Comparison of ENCODE assay signal across 9 cellular contexts in the genomic region with DNA sequence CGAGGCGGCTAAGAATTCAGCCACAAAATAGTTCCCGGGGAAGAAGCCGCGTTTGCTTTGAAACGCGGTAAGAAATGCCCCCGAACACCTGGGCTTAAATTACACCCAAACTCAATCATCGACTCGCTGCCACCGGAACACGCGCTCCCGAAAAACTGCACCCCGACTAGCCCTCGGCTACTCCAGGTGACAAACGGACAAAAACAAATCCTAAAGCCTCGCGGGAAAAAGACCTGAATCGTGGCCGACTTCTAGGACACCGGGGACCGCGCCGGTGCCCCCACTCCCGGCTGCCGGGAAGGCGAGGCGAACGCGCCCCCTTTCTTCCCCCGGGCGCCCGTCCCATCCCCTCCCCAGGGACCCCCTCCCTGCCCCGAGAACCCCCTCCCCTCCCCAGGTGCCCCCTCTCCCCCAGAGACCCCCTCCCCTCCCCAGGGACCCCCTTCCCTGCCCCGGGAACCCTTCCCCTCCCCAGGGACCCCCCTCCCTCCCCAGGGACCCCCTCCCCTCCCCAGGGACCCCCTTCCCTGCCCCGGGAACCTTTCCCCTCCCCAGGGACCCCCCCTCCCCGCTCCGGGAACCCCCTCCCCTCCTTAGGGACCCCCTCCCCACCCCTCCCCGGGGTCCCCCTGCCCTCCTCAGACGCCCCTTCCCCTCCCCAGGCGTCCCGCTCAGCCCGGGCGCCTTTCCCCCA. TPM values are rescaled to one million over a fixed set of nuclear protein-coding genes. Genes with fewer than 3 reads are reported as not detected.
A peak's percentile ranks its signal among the peaks of the same experiment; 100 is the strongest.
DNase-seq lines count a peak whose midpoint lies in the region; ATAC-seq and TF ChIP-seq lines count a peak whose summit lies in the region.
"Had no signal": no experiment of that assay in that cellular context is flagged by ENCODE, and none has a peak within 500 bp of the region (broad histone marks: within the 10 kb centered on the region; RNA-seq: fewer than 3 reads in every experiment).

No MANE protein-coding gene starts in this region.

- H3K4ac ChIP-seq in H9 (ENCODE audit: low read depth, low read length): no peak overlapping the region

- H3K27me3 ChIP-seq in H9 (ENCODE audit: insufficient read depth, low read length): peaks cover 3% of the 10 kb centered on the region; the same call in 1 of the 2 replicates
- H3K27me3 ChIP-seq in right atrium auricular region: no peaks in the 10 kb centered on the region
- H3K27me3 ChIP-seq in skeletal muscle satellite cell (ENCODE audit: control insufficient read depth, insufficient read depth, low read length): peaks cover 21% of the 10 kb centered on the region

- H2BK120ac ChIP-seq in H9 (ENCODE audit: low read depth, low read length, poor library complexity, severe bottlenecking): no peak overlapping the region

- H3K4me3 ChIP-seq in right atrium auricular region: peak overlapping the region; percentile 98
- peak overlapping the region; percentile 92 for H3K4me3 ChIP-seq in skeletal muscle satellite cell (ENCODE audit: low read length)

- H4K91ac ChIP-seq in H9 (ENCODE audit: insufficient read length, low read depth, low read length): no peak overlapping the region

- H3K4me3 Mint-ChIP-seq in H9 (peak overlapping the region; percentile 79 to 89), WTC11 (peak overlapping the region; percentile 80)

- ATAC-seq in WTC11: no peak
- no peak for ATAC-seq in GM21825 (IDR thresholded peaks at IDR 0.05; ENCODE audit: unreplicated experiment)

- no peak overlapping the region for H2AFZ ChIP-seq in H9 (ENCODE audit: low read length)

- CTCF ChIA-PET in WTC11 (lab: Charles Lee): interaction anchor here (0.6 to 3.3 kb wide), 6 partner anchors 42 to 211 kb away, joined by 3 to 9 read pairs (median 4); a partner anchor contains a TSS

- no peak overlapping the region for H2BK15ac ChIP-seq in H9 (ENCODE audit: low read depth, low read length)

- no peak overlapping the region for H2BK5ac ChIP-seq in H9 (ENCODE audit: insufficient read length, low read length)

- H3K36me3 Mint-ChIP-seq in H9 (ENCODE audit: insufficient read depth in 1 of 3, low read depth in 3 of 3): peaks cover 21 to 35% (median 21%) of the 10 kb centered on the region in 3 experiments
- H3K36me3 Mint-ChIP-seq in WTC11: peaks cover 19% of the 10 kb centered on the region

- no CpG with 5 or more reads among the region's 45 CpGs for WGBS in H9 (ENCODE audit: extremely low coverage, insufficient read length, low lambda C conversion rate)

- POLR2A ChIA-PET in WTC11 (lab: Charles Lee): no interaction called here

- peaks cover 8% of the 10 kb centered on the region for H3K23me2 ChIP-seq in H9 (ENCODE audit: insufficient read length, low read depth, low read length, poor library complexity, severe bottlenecking)

- no peaks in the 10 kb centered on the region for H4K20me1 ChIP-seq in H9 (ENCODE audit: control insufficient read depth, insufficient read depth, insufficient read length)

- H3K79me1 ChIP-seq in H9 (ENCODE audit: insufficient read depth, low read depth, low read length, poor library complexity, severe bottlenecking): no peaks in the 10 kb centered on the region

- DNase-seq in H9: no peak
- no peak for DNase-seq in WTC11 (ENCODE audit: low spot score)
- DNase-seq in right atrium auricular region (ENCODE audit: low spot score): no peak
- no peak for DNase-seq in NCI-H1048 (lab: John Stamatoyannopoulos, UW)
- no peak for DNase-seq in NCI-H1092 treated with DMSO at 0.1 percent for 48 hours (lab: John Stamatoyannopoulos, UW)
- DNase-seq in dedifferentiated amniotic fluid mesenchymal stem cell (ENCODE audit: extremely low spot score): no peak

- H3T11ph ChIP-seq in H9 (ENCODE audit: low read length): no peak overlapping the region

- no peak overlapping the region for H4K8ac ChIP-seq in H9 (replicated peaks; ENCODE audit: insufficient read length, low read depth, low read length)

- H3K79me2 ChIP-seq in H9 (ENCODE audit: insufficient read depth, low read length): no peaks in the 10 kb centered on the region; the same call in 1 of the 2 replicates

- H2BK12ac ChIP-seq in H9 (ENCODE audit: insufficient read length, low read depth, low read length): no peak overlapping the region

- TF ChIP-seq CTCF in H9 (conservative IDR thresholded peaks at IDR 0.05) (no peak), WTC11 (IDR thresholded peaks at IDR 0.05) (no peak), right atrium auricular region (IDR thresholded peaks at IDR 0.05) (no peak)

- H3K27ac ChIP-seq in H9 (ENCODE audit: insufficient read length, low read depth, low read length) (no peak overlapping the region), right atrium auricular region (peak overlapping the region; percentile 75 to 81)

- H4K5ac ChIP-seq in H9 (ENCODE audit: insufficient read length, low read depth, low read length): no peak overlapping the region

- H3K18ac ChIP-seq in H9 (ENCODE audit: insufficient read length, low read depth, low read length): no peak overlapping the region

- peaks cover 19 to 22% of the 10 kb centered on the region in 2 experiments for H3K4me1 Mint-ChIP-seq in H9
- H3K4me1 Mint-ChIP-seq in WTC11: peaks cover 17% of the 10 kb centered on the region

- no peaks in the 10 kb centered on the region for H3K36me3 ChIP-seq in right atrium auricular region
- H3K36me3 ChIP-seq in skeletal muscle satellite cell (ENCODE audit: insufficient read depth, low read length): no peaks in the 10 kb centered on the region

- H3K9me3 ChIP-seq in H9 (ENCODE audit: control insufficient read depth, low read depth, low read length) (peaks cover 7% of the 10 kb centered on the region), right atrium auricular region (peaks cover 0 to 6% of the 10 kb centered on the region in 2 donors), skeletal muscle satellite cell (replicated peaks; ENCODE audit: low read length) (peaks cover 4% of the 10 kb centered on the region)

- no peak overlapping the region for H3K23ac ChIP-seq in H9 (ENCODE audit: insufficient read length, low read depth, low read length)

- H2AK5ac ChIP-seq in H9 (ENCODE audit: insufficient read length, low read length): no peak overlapping the region

- no peak overlapping the region for H3K9ac ChIP-seq in H9 (ENCODE audit: extremely low read depth, insufficient read length, low read length)
- peak overlapping the region; percentile 78 for H3K9ac ChIP-seq in skeletal muscle satellite cell (ENCODE audit: low read depth, low read length)

- H3K14ac ChIP-seq in H9 (ENCODE audit: insufficient read depth, low read length): no peak overlapping the region

- H3K4me1 ChIP-seq in H9 (ENCODE audit: insufficient read depth, low read length): no peaks in the 10 kb centered on the region; the same call in 1 of the 2 replicates
- H3K4me1 ChIP-seq in right atrium auricular region: peaks cover 0 to 14% of the 10 kb centered on the region in 2 donors
- H3K4me1 ChIP-seq in skeletal muscle satellite cell (ENCODE audit: control insufficient read depth, insufficient read depth, low read length): peaks cover 4% of the 10 kb centered on the region

- H3K4me2 ChIP-seq in H9 (ENCODE audit: insufficient read depth, insufficient read length, low read length) (peak overlapping the region; percentile 68), skeletal muscle satellite cell (ENCODE audit: low read length) (peak overlapping the region; percentile 95)

- peaks cover 8 to 16% of the 10 kb centered on the region in 2 experiments for H3K9me3 Mint-ChIP-seq in H9
- peaks cover 12% of the 10 kb centered on the region for H3K9me3 Mint-ChIP-seq in WTC11

- H3K27ac Mint-ChIP-seq in H9 (no peak overlapping the region), WTC11 (no peak overlapping the region)

- peaks cover 34% of the 10 kb centered on the region for H3K27me3 Mint-ChIP-seq in H9 (ENCODE audit: low read depth)
- peaks cover 29% of the 10 kb centered on the region for H3K27me3 Mint-ChIP-seq in WTC11 (ENCODE audit: low read depth)

- H3K56ac ChIP-seq in H9 (ENCODE audit: insufficient read length, low read depth, low read length): no peak overlapping the region

- H2BK20ac ChIP-seq in H9 (ENCODE audit: low read depth, low read length, poor library complexity, severe bottlenecking): no peak overlapping the region

TF ChIP-seq in WTC11, 78 proteins besides CTCF, POLR2A, EP300 and RAD21 (continues in another document):
- TF ChIP-seq ZNF396 (CRISPR knock-in tag; IDR thresholded peaks at IDR 0.05; ENCODE audit: borderline replicate concordance) (no peak), PRRX2 (CRISPR knock-in tag; IDR thresholded peaks at IDR 0.05) (no peak), ZBTB21 (CRISPR knock-in tag; IDR thresholded peaks at IDR 0.05; ENCODE audit: borderline replicate concordance) (no peak), GTF2I (CRISPR knock-in tag; conservative IDR thresholded peaks at IDR 0.05) (no peak), JUN (CRISPR knock-in tag; IDR thresholded peaks at IDR 0.05) (no peak), ZNF121 (CRISPR knock-in tag; IDR thresholded peaks at IDR 0.05) (no peak), SMAD3 (CRISPR knock-in tag; IDR thresholded peaks at IDR 0.05; ENCODE audit: borderline replicate concordance) (no peak), ETV6 (CRISPR knock-in tag; IDR thresholded peaks at IDR 0.05) (no peak), NR3C1 (CRISPR knock-in tag; conservative IDR thresholded peaks at IDR 0.05; ENCODE audit: low read depth) (no peak), CREM (CRISPR knock-in tag; IDR thresholded peaks at IDR 0.05) (no peak), RELA (CRISPR knock-in tag; IDR thresholded peaks at IDR 0.05; ENCODE audit: borderline replicate concordance) (no peak), ZNF423 (CRISPR knock-in tag; IDR thresholded peaks at IDR 0.05) (no peak), ZNF416 (CRISPR knock-in tag; IDR thresholded peaks at IDR 0.05) (no peak), FOXJ3 (CRISPR knock-in tag; IDR thresholded peaks at IDR 0.05; ENCODE audit: borderline replicate concordance) (no peak)
- TF ChIP-seq, protein P1, sequence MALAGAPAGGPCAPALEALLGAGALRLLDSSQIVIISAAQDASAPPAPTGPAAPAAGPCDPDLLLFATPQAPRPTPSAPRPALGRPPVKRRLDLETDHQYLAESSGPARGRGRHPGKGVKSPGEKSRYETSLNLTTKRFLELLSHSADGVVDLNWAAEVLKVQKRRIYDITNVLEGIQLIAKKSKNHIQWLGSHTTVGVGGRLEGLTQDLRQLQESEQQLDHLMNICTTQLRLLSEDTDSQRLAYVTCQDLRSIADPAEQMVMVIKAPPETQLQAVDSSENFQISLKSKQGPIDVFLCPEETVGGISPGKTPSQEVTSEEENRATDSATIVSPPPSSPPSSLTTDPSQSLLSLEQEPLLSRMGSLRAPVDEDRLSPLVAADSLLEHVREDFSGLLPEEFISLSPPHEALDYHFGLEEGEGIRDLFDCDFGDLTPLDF (CRISPR knock-in tag; IDR thresholded peaks at IDR 0.05): no peak

RNA-seq across cellular contexts. Expression of a gene that starts 0.6 kb away (rescaled TPM):
- total RNA-seq in H9 (2021): 10.1 and 12.3 TPM in 2 replicates
- 13.9 to 17.8 TPM (median 14.0 TPM) in 3 replicates for total RNA-seq in WTC11 (2021)
- 1 to 10 TPM; 4.4 to 4.6 TPM for total RNA-seq in right atrium auricular region
- 7.9 and 11.6 TPM in 2 replicates for total RNA-seq in skeletal muscle satellite cell (2012; rRNA removed)

RNA-seq across cellular contexts. Expression of a gene that starts 41.2 kb away (rescaled TPM):
- total RNA-seq in H9 (2021) (not detected in 2 replicates), WTC11 (2021) (not detected in 3 replicates), right atrium auricular region (not detected)
- not detected in 2 replicates for total RNA-seq in skeletal muscle satellite cell (2012; rRNA removed)

RNA-seq across cellular contexts. Expression of a gene that starts 58.4 kb away (rescaled TPM):
- total RNA-seq in H9 (2021): 0.68 and 0.79 TPM in 2 replicates
- 0.78 to 1.1 TPM (median 1.1 TPM) in 3 replicates for total RNA-seq in WTC11 (2021)
- not detected for total RNA-seq in right atrium auricular region
- total RNA-seq in skeletal muscle satellite cell (2012; rRNA removed): not detected in 2 replicates
- total RNA-seq: dermis microvascular lymphatic vessel endothelial cell had no signal
